Comparison of ENCODE assay signal across 33 cellular contexts in the genomic region with DNA sequence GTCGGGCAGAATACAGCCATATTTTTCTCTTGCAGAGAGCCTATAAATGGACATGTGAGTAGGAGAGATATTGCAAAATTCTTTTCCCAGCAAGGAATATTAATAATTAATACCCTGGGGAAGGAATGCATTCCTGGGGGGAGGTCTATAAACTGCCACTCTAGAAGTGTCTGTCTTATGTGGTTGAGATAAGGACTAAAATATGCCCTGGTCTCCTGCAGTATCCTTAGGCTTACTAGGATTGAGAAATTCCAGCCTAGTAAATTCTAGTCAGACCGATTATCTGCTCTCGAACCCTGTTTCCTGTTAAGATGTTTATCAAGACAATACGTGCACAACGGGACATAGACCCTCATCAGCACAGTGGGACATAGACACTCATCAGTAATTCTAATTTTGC.
"Had no signal": no experiment of that assay in that cellular context is flagged by ENCODE, and none has a peak within 500 bp of the region (broad histone marks: within the 10 kb centered on the region; RNA-seq: fewer than 3 reads in every experiment).

No MANE protein-coding gene starts in this region.

- H3K27me3 Mint-ChIP-seq: activated CD8-positive, alpha-beta T cell treated with anti-CD3 and anti-CD28 coated beads for 36 hours; activated naive CD8-positive, alpha-beta T cell treated with anti-CD3 and anti-CD28 coated beads for 36 hours; activated T-helper 17 cell treated with anti-CD3 and anti-CD28 coated beads, Interleukin-2, amount 50 U/mL, for 72 hours had no signal

- H3K9me3 ChIP-seq: SJSA1 had no signal

- ATAC-seq: activated CD8-positive, alpha-beta T cell treated with anti-CD3 and anti-CD28 coated beads for 36 hours; activated T-cell treated with anti-CD3 and anti-CD28 coated beads, Interleukin-2, amount 50 U/mL, for 72 hours; activated T-helper 17 cell treated with anti-CD3 and anti-CD28 coated beads, Interleukin-2, amount 50 U/mL, for 72 hours; Panc1 had no signal

- H3K27me3 ChIP-seq: brain microvascular endothelial cell, SJSA1 had no signal

- H3K4me1 ChIP-seq: SJSA1 had no signal

- H3K4me3 Mint-ChIP-seq: activated CD8-positive, alpha-beta T cell treated with anti-CD3 and anti-CD28 coated beads for 36 hours; activated naive CD8-positive, alpha-beta T cell treated with anti-CD3 and anti-CD28 coated beads for 36 hours; activated T-cell treated with anti-CD3 and anti-CD28 coated beads, Interleukin-2, amount 50 U/mL, for 72 hours; activated T-helper 17 cell treated with anti-CD3 and anti-CD28 coated beads, Interleukin-2, amount 50 U/mL, for 72 hours had no signal

- H3K36me3 Mint-ChIP-seq: activated naive CD8-positive, alpha-beta T cell treated with anti-CD3 and anti-CD28 coated beads for 36 hours had no signal

- H3K4me3 ChIP-seq: SJSA1 had no signal

- H3K4me1 Mint-ChIP-seq: activated naive CD8-positive, alpha-beta T cell treated with anti-CD3 and anti-CD28 coated beads for 36 hours; activated T-helper 17 cell treated with anti-CD3 and anti-CD28 coated beads, Interleukin-2, amount 50 U/mL, for 72 hours had no signal

- DNase-seq: activated CD4-positive, alpha-beta T cell treated with anti-CD3 and anti-CD28 coated beads for 1 hour; activated CD4-positive, alpha-beta T cell treated with anti-CD3 and anti-CD28 coated beads for 48 hours; activated CD4-positive, alpha-beta T cell treated with anti-CD3 and anti-CD28 coated beads, Interleukin-2, amount 50 U/mL, for 4 hours; activated CD4-positive, CD25-positive, alpha-beta regulatory T cell; activated CD8-positive, alpha-beta T cell treated with anti-CD3 and anti-CD28 coated beads for 36 hours; activated effector memory CD4-positive, alpha-beta T cell treated with anti-CD3 and anti-CD28 coated beads, Interleukin-2, amount 50 U/mL, for 16 hours; activated naive CD4-positive, alpha-beta T cell; activated naive CD4-positive, alpha-beta T cell treated with anti-CD3 and anti-CD28 coated beads, Interleukin-2, amount 50 U/mL, for 16 hours; activated naive CD8-positive, alpha-beta T cell treated with anti-CD3 and anti-CD28 coated beads for 36 hours; activated T-cell treated with anti-CD3 and anti-CD28 coated beads, Interleukin-2, amount 50 U/mL, for 1 hour; activated T-cell treated with anti-CD3 and anti-CD28 coated beads, Interleukin-2, amount 50 U/mL, for 72 hours; amniotic stem cell; aorta; brain microvascular endothelial cell; central memory CD4-positive, alpha-beta T cell; NCI-H1105; NCI-H1417 treated with DMSO at 0.1 percent for 48 hours; NCI-H187 treated with DMSO at 0.1 percent for 48 hours; NCI-H2081 treated with DMSO at 0.1 percent for 48 hours; NCI-H345; NCI-H524 treated with DMSO at 0.1 percent for 48 hours; NCI-H748 treated with DMSO at 0.1 percent for 48 hours; NK-92 treated with Interleukin-12 subunit alpha and Interleukin-12 subunit beta, amount 100 ng/mL, for 24 hours; RPMI8226; SHP77 treated with DMSO at 0.1 percent for 48 hours; SW 1271; T-helper 1 cell; T-helper 2 cell; T1000; WERI-Rb-1 had no signal

- H3K27ac Mint-ChIP-seq: activated CD8-positive, alpha-beta T cell treated with anti-CD3 and anti-CD28 coated beads for 36 hours; activated naive CD8-positive, alpha-beta T cell treated with anti-CD3 and anti-CD28 coated beads for 36 hours; activated T-cell treated with anti-CD3 and anti-CD28 coated beads, Interleukin-2, amount 50 U/mL, for 72 hours; activated T-helper 17 cell treated with anti-CD3 and anti-CD28 coated beads, Interleukin-2, amount 50 U/mL, for 72 hours had no signal

- H3K27ac ChIP-seq: brain microvascular endothelial cell, SJSA1, WERI-Rb-1 had no signal

- H3K36me3 ChIP-seq: brain microvascular endothelial cell, SJSA1, WERI-Rb-1 had no signal
